In the genomic region with DNA sequence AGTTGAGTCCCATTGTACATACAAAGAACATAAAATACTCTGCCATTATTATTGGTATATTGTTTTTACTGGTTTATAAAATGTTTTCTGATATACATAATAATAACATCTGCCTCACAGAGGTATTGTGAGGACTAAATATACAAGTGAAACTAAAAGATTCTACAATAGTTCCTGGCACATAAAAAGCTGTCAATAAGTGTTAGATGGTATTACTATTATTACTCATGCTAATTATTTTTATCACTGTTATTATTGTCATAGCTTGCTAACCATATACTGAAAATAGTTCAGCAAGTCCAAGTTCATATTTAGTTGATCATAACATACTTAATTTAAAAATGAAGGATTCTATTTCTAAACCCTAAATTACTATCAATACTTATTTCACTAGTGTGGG, we compare ENCODE assay signal across 16 cellular contexts. TPM values are rescaled to one million over a fixed set of nuclear protein-coding genes. Genes with fewer than 3 reads are reported as not detected.
DNase-seq lines count a peak whose midpoint lies in the region; ATAC-seq and TF ChIP-seq lines count a peak whose summit lies in the region.
"Had no signal": no experiment of that assay in that cellular context is flagged by ENCODE, and none has a peak within 500 bp of the region (broad histone marks: within the 10 kb centered on the region; RNA-seq: fewer than 3 reads in every experiment).

No MANE protein-coding gene starts in this region.

- H3K9me3 ChIP-seq in mucosa of descending colon, result no peaks in the 10 kb centered on the region
- H3K9me3 ChIP-seq: SJCRH30, stomach had no signal

- peak overlapping the region; percentile 78 for H3K4me3 Mint-ChIP-seq in activated naive CD4-positive, alpha-beta T cell treated with anti-CD3 and anti-CD28 coated beads, Interleukin-2, amount 50 U/mL, for 24 hours
- no peak overlapping the region for H3K4me3 Mint-ChIP-seq in progenitor cell of endocrine pancreas (ENCODE audit: low read depth)
- H3K4me3 Mint-ChIP-seq: H9 had no signal

- H3K27ac Mint-ChIP-seq in activated naive CD4-positive, alpha-beta T cell treated with anti-CD3 and anti-CD28 coated beads, Interleukin-2, amount 50 U/mL, for 24 hours, result peak overlapping the region; percentile 96
- H3K27ac Mint-ChIP-seq in progenitor cell of endocrine pancreas, result peak overlapping the region; percentile 4

- peak; percentile 65 for ATAC-seq in HG02759 (IDR thresholded peaks at IDR 0.05; ENCODE audit: unreplicated experiment)
- ATAC-seq in HG03520 (IDR thresholded peaks at IDR 0.05; ENCODE audit: unreplicated experiment), result peak; percentile 84
- no peak for ATAC-seq in mucosa of descending colon
- ATAC-seq: HepG2 had no signal

- H3K27me3 Mint-ChIP-seq in activated naive CD4-positive, alpha-beta T cell treated with anti-CD3 and anti-CD28 coated beads, Interleukin-2, amount 50 U/mL, for 24 hours, result no peaks in the 10 kb centered on the region
- no peaks in the 10 kb centered on the region for H3K27me3 Mint-ChIP-seq in progenitor cell of endocrine pancreas

- DNase-seq in activated naive CD4-positive, alpha-beta T cell (lab: John Stamatoyannopoulos, UW), result no peak
- DNase-seq in progenitor cell of endocrine pancreas (ENCODE audit: low spot score, unreplicated experiment) (no peak), erythroblast (lab: John Stamatoyannopoulos, UW) (no peak), NCI-H2081 treated with DMSO at 0.1 percent for 48 hours (lab: John Stamatoyannopoulos, UW) (no peak), mucosa of descending colon (no peak)
- DNase-seq: activated CD4-positive, CD25-positive, alpha-beta regulatory T cell treated with anti-CD3 and anti-CD28 coated beads, Interleukin-2, amount 50 U/mL, for 72 hours; EL; H9; NCI-H1417; SJCRH30; stimulated activated CD4-positive, alpha-beta T cell treated with anti-CD3 and anti-CD28 coated beads, Interleukin-2, amount 100 ng/mL, for 48 hours; stomach had no signal

- H3K36me3 Mint-ChIP-seq in activated naive CD4-positive, alpha-beta T cell treated with anti-CD3 and anti-CD28 coated beads, Interleukin-2, amount 50 U/mL, for 24 hours, result peaks cover 38% of the 10 kb centered on the region
- peaks cover 2% of the 10 kb centered on the region for H3K36me3 Mint-ChIP-seq in progenitor cell of endocrine pancreas (ENCODE audit: insufficient read depth)

- H3K4me3 ChIP-seq in mucosa of descending colon, result no peak overlapping the region
- H3K4me3 ChIP-seq: SJCRH30, stomach had no signal

- TF ChIP-seq POLR2A in erythroblast (IDR thresholded peaks at IDR 0.05; ENCODE audit: low read length), result no peak

- H3K9me3 Mint-ChIP-seq in activated naive CD4-positive, alpha-beta T cell treated with anti-CD3 and anti-CD28 coated beads, Interleukin-2, amount 50 U/mL, for 24 hours, result peaks cover 4% of the 10 kb centered on the region
- no peaks in the 10 kb centered on the region for H3K9me3 Mint-ChIP-seq in progenitor cell of endocrine pancreas (ENCODE audit: low read depth)
- H3K9me3 Mint-ChIP-seq: H9 had no signal

- intact Hi-C loops in mucosa of descending colon (cut with DNase I, micrococcal nuclease), result no loop called here

- peaks cover 95% of the 10 kb centered on the region for H3K4me1 Mint-ChIP-seq in activated naive CD4-positive, alpha-beta T cell treated with anti-CD3 and anti-CD28 coated beads, Interleukin-2, amount 50 U/mL, for 24 hours
- H3K4me1 Mint-ChIP-seq in progenitor cell of endocrine pancreas (ENCODE audit: low read depth), result peaks cover 51% of the 10 kb centered on the region

- H3K36me3 ChIP-seq in mucosa of descending colon (ENCODE audit: low read depth), result no peaks in the 10 kb centered on the region
- H3K36me3 ChIP-seq: SJCRH30, stomach had no signal

- no peaks in the 10 kb centered on the region for H3K4me1 ChIP-seq in mucosa of descending colon (ENCODE audit: low read depth)
- H3K4me1 ChIP-seq: SJCRH30 had no signal

- TF ChIP-seq CTCF in progenitor cell of endocrine pancreas (IDR thresholded peaks at IDR 0.05; ENCODE audit: unreplicated experiment) (no peak), mucosa of descending colon (IDR thresholded peaks at IDR 0.05) (no peak)

RNA-seq across cellular contexts. Expression of gene BTG1, which starts 34.4 kb away (rescaled TPM):
- total RNA-seq in progenitor cell of endocrine pancreas (162 and 164 TPM in 2 replicates), mucosa of descending colon (100 to 1,000 TPM; 124 to 176 (median 147) TPM)
